ENCODE assay signal across 9 cellular contexts in the genomic region with DNA sequence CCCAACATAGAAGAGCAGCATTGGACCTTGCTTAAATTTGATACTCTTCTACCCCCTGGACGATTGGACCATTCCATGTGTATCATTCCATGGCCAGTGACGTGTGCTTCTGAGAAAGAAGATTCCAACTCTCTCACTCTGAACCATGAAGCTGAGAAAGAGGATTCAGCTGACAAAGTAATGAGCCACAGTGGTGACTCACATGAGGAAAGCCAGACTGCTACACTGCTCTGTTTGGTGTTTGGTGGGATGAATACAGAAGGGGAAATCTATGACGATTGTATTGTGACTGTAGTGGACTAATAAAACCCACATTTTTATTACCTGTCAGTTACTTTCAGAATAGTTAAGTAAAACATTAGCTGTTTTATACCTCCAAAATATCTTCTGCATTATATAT. TPM values are rescaled to one million over a fixed set of nuclear protein-coding genes. Genes with fewer than 3 reads are reported as not detected.
DNase-seq lines count a peak whose midpoint lies in the region; ATAC-seq and TF ChIP-seq lines count a peak whose summit lies in the region.
"Had no signal": no experiment of that assay in that cellular context is flagged by ENCODE, and none has a peak within 500 bp of the region (broad histone marks: within the 10 kb centered on the region; RNA-seq: fewer than 3 reads in every experiment).

No MANE protein-coding gene starts in this region.

- TF ChIP-seq CTCF in AG09309 (IDR thresholded peaks at IDR 0.05; ENCODE audit: control insufficient read depth, insufficient read depth, low read depth, low read length, missing control alignments) (no peak), brain microvascular endothelial cell (IDR thresholded peaks at IDR 0.05; ENCODE audit: low read depth, low read length, missing control alignments) (no peak), mucosa of descending colon (IDR thresholded peaks at IDR 0.05) (no peak)

- no peaks in the 10 kb centered on the region for H3K9me3 ChIP-seq in mucosa of descending colon

- DNase-seq in AG09309 (ENCODE audit: low read depth): peak; percentile 97
- DNase-seq in HT1080 (ENCODE audit: low read depth): peak; percentile 95
- DNase-seq in brain microvascular endothelial cell: peak; percentile 97
- no peak for DNase-seq in mucosa of descending colon
- DNase-seq in NCI-H2227 treated with DMSO at 0.1 percent for 48 hours (lab: John Stamatoyannopoulos, UW): no peak
- no peak for DNase-seq in epidermal melanocyte (ENCODE audit: insufficient read length, low spot score)
- DNase-seq: stimulated activated CD4-positive, alpha-beta T cell treated with anti-CD3 and anti-CD28 coated beads, Interleukin-1b, Interleukin-23, amount 100 ng/mL, for 48 hours had no signal

- peaks cover 21% of the 10 kb centered on the region for H3K4me1 ChIP-seq in mucosa of descending colon (ENCODE audit: low read depth)

- H3K4me3 ChIP-seq in AG09309 (ENCODE audit: control insufficient read depth, low read depth, low read length) (no peak overlapping the region), brain microvascular endothelial cell (ENCODE audit: low read depth, low read length) (no peak overlapping the region), mucosa of descending colon (no peak overlapping the region)

- intact Hi-C loops in mucosa of descending colon (cut with DNase I, micrococcal nuclease): no loop called here

- no peaks in the 10 kb centered on the region for H3K27me3 ChIP-seq in brain microvascular endothelial cell (replicated peaks)

- H3K27ac ChIP-seq in brain microvascular endothelial cell: peak overlapping the region; percentile 87

- peak; percentile 65 for ATAC-seq in mucosa of descending colon
- no peak for ATAC-seq in HG02973 (IDR thresholded peaks at IDR 0.05; ENCODE audit: unreplicated experiment)
- no peak for ATAC-seq in HG02759 (IDR thresholded peaks at IDR 0.05; ENCODE audit: unreplicated experiment)

- in situ Hi-C loops in brain microvascular endothelial cell (cut with HindIII; ENCODE audit: low pct_ligation_motif_present, low sequenced_read_pairs): no loop called here

- H3K36me3 ChIP-seq in brain microvascular endothelial cell (replicated peaks) (peaks cover 58% of the 10 kb centered on the region), mucosa of descending colon (ENCODE audit: low read depth) (peaks cover 10% of the 10 kb centered on the region)

RNA-seq across cellular contexts. Expression of a gene that starts 7.5 kb away (rescaled TPM):
- 55.3 and 83.3 TPM in 2 replicates for total RNA-seq in HT1080 (2014; rRNA removed; shearing (Covaris generic))
- polyA plus RNA-seq in HT1080 (2015; cell fraction: cytosol; rRNA removed): 261 and 283 TPM in 2 replicates
- polyA plus RNA-seq in HT1080 (2015; cell fraction: nucleus; rRNA removed): 1,101 and 1,193 TPM in 2 replicates
- 100 to 1,000 TPM; 119 to 194 (median 150) TPM for total RNA-seq in mucosa of descending colon

RNA-seq across cellular contexts. Expression of a gene that starts 27.9 kb away (rescaled TPM):
- total RNA-seq in HT1080 (2014; rRNA removed; shearing (Covaris generic)): 37.6 and 39.6 TPM in 2 replicates
- 21.3 and 23.4 TPM in 2 replicates for polyA plus RNA-seq in HT1080 (2015; cell fraction: cytosol; rRNA removed)
- polyA plus RNA-seq in HT1080 (2015; cell fraction: nucleus; rRNA removed): 62.3 and 68.2 TPM in 2 replicates
- 10 to 100 TPM; 40.8 to 55.1 (median 41.4) TPM for total RNA-seq in mucosa of descending colon

RNA-seq across cellular contexts. Expression of a gene that starts 33.3 kb away (rescaled TPM):
- total RNA-seq in HT1080 (2014; rRNA removed; shearing (Covaris generic)): 41.2 and 44.6 TPM in 2 replicates
- polyA plus RNA-seq in HT1080 (2015; cell fraction: cytosol; rRNA removed): 20.2 and 22.6 TPM in 2 replicates
- 13.7 and 16.7 TPM in 2 replicates for polyA plus RNA-seq in HT1080 (2015; cell fraction: nucleus; rRNA removed)
- total RNA-seq in mucosa of descending colon: 10 to 100 TPM; 11.6 to 12.9 (median 12.1) TPM

RNA-seq across cellular contexts. Expression of a gene that starts 44.1 kb away (rescaled TPM):
- total RNA-seq in HT1080 (2014; rRNA removed; shearing (Covaris generic)): 27.0 and 32.2 TPM in 2 replicates
- 40.0 and 47.3 TPM in 2 replicates for polyA plus RNA-seq in HT1080 (2015; cell fraction: cytosol; rRNA removed)
- polyA plus RNA-seq in HT1080 (2015; cell fraction: nucleus; rRNA removed): 24.5 and 27.2 TPM in 2 replicates
- total RNA-seq in mucosa of descending colon: 10 to 100 TPM; 41.8 to 47.6 (median 45.4) TPM

Comparison
In these comparisons a context has a peak if more than half of its experiments do, and no peak if none do; other contexts are left out.
1. DNase-seq: peak in AG09309 (single experiment), HT1080 (single experiment) and brain microvascular endothelial cell (single experiment); none in mucosa of descending colon (0 of 3), NCI-H2227 treated with DMSO at 0.1 percent for 48 hours (single experiment) and epidermal melanocyte (single experiment).